16 cellular contexts compared by ENCODE assay signal in genomic region chr7:26648429-26649015, GRCh38.
A peak's percentile ranks its signal among the peaks of the same experiment; 100 is the strongest.
DNase-seq lines count a peak whose midpoint lies in the region; ATAC-seq and TF ChIP-seq lines count a peak whose summit lies in the region.
"Had no signal": no experiment of that assay in that cellular context is flagged by ENCODE, and none has a peak within 500 bp of the region (broad histone marks: within the 10 kb centered on the region; RNA-seq: fewer than 3 reads in every experiment).

No MANE protein-coding gene starts in this region.

- no peaks in the 10 kb centered on the region for H3K4me1 ChIP-seq in mammary epithelial cell (ENCODE audit: insufficient read depth, low read length)
- no peaks in the 10 kb centered on the region for H3K4me1 ChIP-seq in left ventricle myocardium inferior
- H3K4me1 ChIP-seq: BE2C, transverse colon had no signal

- TF ChIP-seq CTCF in AG10803 (conservative IDR thresholded peaks at IDR 0.05; ENCODE audit: low read length) (no peak), mammary epithelial cell (conservative IDR thresholded peaks at IDR 0.05 in 1 of 2, IDR thresholded peaks at IDR 0.05 in 1 of 2; ENCODE audit: extremely low read depth in 1 of 2, insufficient read depth in 1 of 2, low read depth in 1 of 2, low read length in 2 of 2) (no peak), left ventricle myocardium inferior (IDR thresholded peaks at IDR 0.05; ENCODE audit: borderline replicate concordance) (no peak)

- H3K27me3 ChIP-seq in mammary epithelial cell (ENCODE audit: insufficient read depth, low read length) (no peaks in the 10 kb centered on the region), left ventricle myocardium inferior (ENCODE audit: low read depth) (peaks cover 6% of the 10 kb centered on the region)
- H3K27me3 ChIP-seq: transverse colon had no signal

- no TSS peak for BruUV-seq in mammary epithelial cell (replicated peaks; lab: Mats Ljungman, UMichigan)

- H2AFZ ChIP-seq in mammary epithelial cell (ENCODE audit: low read depth, low read length): no peak overlapping the region

- H3K36me3 Mint-ChIP-seq in stimulated activated effector memory CD8-positive, alpha-beta T cell treated with anti-CD3 and anti-CD28 coated beads, Interleukin-12 subunit alpha, Interleukin-12 subunit beta, amount 100 ng/mL, for 72 hours: no peaks in the 10 kb centered on the region

- peak overlapping the region; percentile 62 for H3K4me2 ChIP-seq in mammary epithelial cell (ENCODE audit: insufficient read depth, low read depth, low read length)

- WGBS in mammary epithelial cell (ENCODE audit: low coverage, missing lambda C conversion rate): 56% methylated on average over 2 of the region's 2 CpGs

- no peak overlapping the region for H3K4me3 Mint-ChIP-seq in stimulated activated effector memory CD8-positive, alpha-beta T cell treated with anti-CD3 and anti-CD28 coated beads, Interleukin-12 subunit alpha, Interleukin-12 subunit beta, amount 100 ng/mL, for 72 hours

- H4K20me1 ChIP-seq in mammary epithelial cell (ENCODE audit: insufficient read depth, low read length): no peaks in the 10 kb centered on the region

- intact Hi-C loops in mammary epithelial cell (cut with micrococcal nuclease) (no loop called here), left ventricle myocardium inferior (cut with micrococcal nuclease) (no loop called here)

- H3K9me3 Mint-ChIP-seq in stimulated activated effector memory CD8-positive, alpha-beta T cell treated with anti-CD3 and anti-CD28 coated beads, Interleukin-12 subunit alpha, Interleukin-12 subunit beta, amount 100 ng/mL, for 72 hours: no peaks in the 10 kb centered on the region

- no peak overlapping the region for H3K27ac Mint-ChIP-seq in stimulated activated effector memory CD8-positive, alpha-beta T cell treated with anti-CD3 and anti-CD28 coated beads, Interleukin-12 subunit alpha, Interleukin-12 subunit beta, amount 100 ng/mL, for 72 hours

- CTCF ChIA-PET in mammary epithelial cell (lab: Charles Lee; ENCODE audit: low non-redundant PET): no interaction called here

- H3K79me2 ChIP-seq in mammary epithelial cell (ENCODE audit: insufficient read depth, low read length): no peaks in the 10 kb centered on the region

- DNase-seq in AG10803 (ENCODE audit: low read depth) (peak; percentile 65), HPDE6-E6E7 (ENCODE audit: extremely low spot score) (peak; percentile 53), mammary epithelial cell (peak; percentile 70), kidney glomerular epithelial cell (lab: John Stamatoyannopoulos, UW) (peak; percentile 84), left ventricle myocardium inferior (no peak), NOMO-1 treated with DMSO at 0.1 percent for 48 hours (lab: John Stamatoyannopoulos, UW; ENCODE audit: unreplicated experiment) (no peak)
- DNase-seq in stimulated activated naive CD4-positive, alpha-beta T cell (lab: John Stamatoyannopoulos, UW): no peak
- DNase-seq in stimulated activated effector memory CD8-positive, alpha-beta T cell treated with anti-CD3 and anti-CD28 coated beads, Interleukin-12 subunit alpha, Interleukin-12 subunit beta, amount 100 ng/mL, for 72 hours (ENCODE audit: low spot score in 2 of 2): no peak
- DNase-seq: activated naive CD4-positive, alpha-beta T cell; BE2C; central memory CD4-positive, alpha-beta T cell; erythroblast; midbrain; NCI-H187 treated with DMSO at 0.1 percent for 48 hours; NCI-H774; transverse colon had no signal

- no peak for ATAC-seq in stimulated activated effector memory CD8-positive, alpha-beta T cell treated with anti-CD3 and anti-CD28 coated beads, Interleukin-12 subunit alpha, Interleukin-12 subunit beta, amount 100 ng/mL, for 72 hours

- H3K9me3 ChIP-seq in mammary epithelial cell (replicated peaks; ENCODE audit: insufficient read depth, low read length) (no peaks in the 10 kb centered on the region), left ventricle myocardium inferior (replicated peaks) (no peaks in the 10 kb centered on the region)
- H3K9me3 ChIP-seq: BE2C, transverse colon had no signal

- dilution Hi-C loops in mammary epithelial cell (cut with HindIII; ENCODE audit: low sequenced_read_pairs): no loop called here

- H3K4me3 ChIP-seq in AG10803 (ENCODE audit: low read length) (no peak overlapping the region), mammary epithelial cell (replicated peaks in 1 of 3; ENCODE audit: insufficient read depth in 1 of 3, low read depth in 2 of 3, low read length in 3 of 3) (no peak overlapping the region), left ventricle myocardium inferior (no peak overlapping the region)
- H3K4me3 ChIP-seq: transverse colon had no signal

- no peak overlapping the region for H3K9ac ChIP-seq in mammary epithelial cell (ENCODE audit: insufficient read depth, low read length)

- H3K27ac ChIP-seq in mammary epithelial cell (ENCODE audit: insufficient read depth, low read depth, low read length) (peak overlapping the region; percentile 17), left ventricle myocardium inferior (replicated peaks) (no peak overlapping the region)
- H3K27ac ChIP-seq: transverse colon had no signal

- H3K36me3 ChIP-seq in mammary epithelial cell (ENCODE audit: insufficient read depth, low read length) (no peaks in the 10 kb centered on the region), left ventricle myocardium inferior (no peaks in the 10 kb centered on the region)
- H3K36me3 ChIP-seq: BE2C, transverse colon had no signal

- in situ Hi-C loops in mammary epithelial cell (cut with MboI; ENCODE audit: low sequenced_read_pairs in 2 of 2): no loop called here

- H3K4me1 Mint-ChIP-seq in stimulated activated effector memory CD8-positive, alpha-beta T cell treated with anti-CD3 and anti-CD28 coated beads, Interleukin-12 subunit alpha, Interleukin-12 subunit beta, amount 100 ng/mL, for 72 hours: no peaks in the 10 kb centered on the region

Comparison
In these comparisons a context has a peak if more than half of its experiments do, and no peak if none do; other contexts are left out.
1. DNase-seq: peak in AG10803 (single experiment), HPDE6-E6E7 (single experiment), mammary epithelial cell (single experiment) and kidney glomerular epithelial cell (single experiment); none in stimulated activated naive CD4-positive, alpha-beta T cell (0 of 6), left ventricle myocardium inferior (single experiment), NOMO-1 treated with DMSO at 0.1 percent for 48 hours (single experiment) and stimulated activated effector memory CD8-positive, alpha-beta T cell treated with anti-CD3 and anti-CD28 coated beads, Interleukin-12 subunit alpha, Interleukin-12 subunit beta, amount 100 ng/mL, for 72 hours (0 of 2).